17 cellular contexts compared by ENCODE assay signal in the genomic region with DNA sequence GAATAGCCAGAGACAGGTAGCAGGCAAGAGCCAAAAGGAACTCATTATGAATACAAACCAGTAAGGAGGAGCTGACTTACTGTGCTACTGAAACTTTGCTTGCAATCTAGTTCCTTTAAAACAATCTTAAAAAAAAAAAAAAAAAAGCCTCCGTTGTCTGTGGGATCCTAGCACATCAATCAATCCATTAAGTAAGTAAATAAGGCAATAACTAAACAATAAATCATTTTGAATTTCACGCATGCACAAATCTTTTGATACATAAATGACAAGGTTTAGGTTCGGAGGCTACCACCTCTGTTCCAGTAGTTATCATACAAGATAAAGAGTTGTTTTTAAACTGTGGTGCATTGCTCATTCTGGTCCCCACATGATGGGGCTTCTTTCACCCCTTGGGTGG.
DNase-seq lines count a peak whose midpoint lies in the region; ATAC-seq and TF ChIP-seq lines count a peak whose summit lies in the region.
"Had no signal": no experiment of that assay in that cellular context is flagged by ENCODE, and none has a peak within 500 bp of the region (broad histone marks: within the 10 kb centered on the region; RNA-seq: fewer than 3 reads in every experiment).

No MANE protein-coding gene starts in this region.

- H3K4me1 ChIP-seq in GM23338 (ENCODE audit: insufficient read depth) (peaks cover 48% of the 10 kb centered on the region), endodermal cell (ENCODE audit: control insufficient read depth, insufficient read depth, low read length) (peaks cover 12% of the 10 kb centered on the region), psoas muscle (peaks cover 25% of the 10 kb centered on the region), spleen (no peaks in the 10 kb centered on the region), esophagus muscularis mucosa (peaks cover 13 to 32% (median 27%) of the 10 kb centered on the region in 4 donors)
- H3K4me1 ChIP-seq: SJSA1 had no signal

- DNase-seq in GM23338 (ENCODE audit: low spot score), result no peak
- peak; percentile 52 for DNase-seq in NCI-H2081 treated with DMSO at 0.1 percent for 48 hours (lab: John Stamatoyannopoulos, UW)
- DNase-seq in endodermal cell, result no peak
- DNase-seq in psoas muscle, result no peak
- DNase-seq in spleen, result no peak
- no peak for DNase-seq in esophagus muscularis mucosa (ENCODE audit: extremely low spot score)
- DNase-seq: ACHN, AML-193, GDM1, MM.1S, NCI-H226, NCI-H526, PC-9 had no signal

- H3K27me3 Mint-ChIP-seq in GM23338 (ENCODE audit: insufficient read depth, low read depth, poor library complexity), result peaks cover 2% of the 10 kb centered on the region
- H3K27me3 Mint-ChIP-seq in endodermal cell (ENCODE audit: insufficient read depth), result no peaks in the 10 kb centered on the region

- peak overlapping the region; percentile 29; the same call in 1 of the 2 replicates for H3K4me2 ChIP-seq in GM23338
- H3K4me2 ChIP-seq: PC-9 had no signal

- H3K27me3 ChIP-seq in GM23338 (ENCODE audit: insufficient read depth), result no peaks in the 10 kb centered on the region
- H3K27me3 ChIP-seq in endodermal cell (ENCODE audit: control insufficient read depth, insufficient read depth, low read length, poor library complexity, severe bottlenecking), result no peaks in the 10 kb centered on the region
- H3K27me3 ChIP-seq in psoas muscle (ENCODE audit: insufficient read depth in 3 of 3, low read length in 2 of 3), result no peaks in the 10 kb centered on the region
- H3K27me3 ChIP-seq in spleen (replicated peaks in 1 of 7), result no peaks in the 10 kb centered on the region
- no peaks in the 10 kb centered on the region for H3K27me3 ChIP-seq in esophagus muscularis mucosa
- H3K27me3 ChIP-seq: SJSA1 had no signal

- no peaks in the 10 kb centered on the region for H4K20me1 ChIP-seq in GM23338 (replicated peaks; ENCODE audit: insufficient read depth)

- no peaks in the 10 kb centered on the region for H3K36me3 Mint-ChIP-seq in GM23338 (ENCODE audit: low read depth)
- no peaks in the 10 kb centered on the region for H3K36me3 Mint-ChIP-seq in endodermal cell (ENCODE audit: low read depth)
- H3K36me3 Mint-ChIP-seq: CD14-positive monocyte had no signal

- H3K9me2 ChIP-seq in GM23338 (ENCODE audit: insufficient read depth), result no peaks in the 10 kb centered on the region

- H2AFZ ChIP-seq in GM23338, result peak overlapping the region; percentile 29
- H2AFZ ChIP-seq: PC-9 had no signal

- WGBS in endodermal cell (ENCODE audit: insufficient coverage in 1 of 2, insufficient read length in 1 of 2), 2 experiments, result 76% methylated on average over 3 of the region's 3 CpGs; no CpG with 5 or more reads in 1 of the 2 experiments
- 44 to 63% (median 45%) methylated on average over 3 of the region's 3 CpGs for WGBS in psoas muscle, 3 donors
- 66 to 81% (median 73%) methylated on average over 3 of the region's 3 CpGs for WGBS in spleen, 5 donors
- 78% methylated on average over 3 of the region's 3 CpGs for WGBS in esophagus muscularis mucosa

- no peak for TF ChIP-seq POLR2A in spleen (IDR thresholded peaks at IDR 0.05)
- no peak for TF ChIP-seq POLR2A in esophagus muscularis mucosa (IDR thresholded peaks at IDR 0.05; ENCODE audit: low read depth)

- no peaks in the 10 kb centered on the region for H3F3A ChIP-seq in GM23338 (replicated peaks; ENCODE audit: low read depth)

- H3K9me3 Mint-ChIP-seq in GM23338 (no peaks in the 10 kb centered on the region), endodermal cell (no peaks in the 10 kb centered on the region)
- H3K9me3 Mint-ChIP-seq: CD14-positive monocyte had no signal

- H3K4me3 Mint-ChIP-seq in GM23338 (no peak overlapping the region), endodermal cell (no peak overlapping the region)
- H3K4me3 Mint-ChIP-seq: CD14-positive monocyte had no signal

- ATAC-seq in GM23338 (peak; percentile 25; the same call in 2 of the 3 replicates), psoas muscle (no peak), HG03460 (IDR thresholded peaks at IDR 0.05; ENCODE audit: unreplicated experiment) (no peak)
- ATAC-seq: GM12878 had no signal

- H3K9me3 ChIP-seq in endodermal cell (ENCODE audit: control insufficient read depth, low read length) (no peaks in the 10 kb centered on the region), psoas muscle (no peaks in the 10 kb centered on the region), spleen (no peaks in the 10 kb centered on the region), esophagus muscularis mucosa (no peaks in the 10 kb centered on the region)
- H3K9me3 ChIP-seq: SJSA1 had no signal

- TF ChIP-seq EP300 in esophagus muscularis mucosa (IDR thresholded peaks at IDR 0.05), result no peak

- peaks cover 52% of the 10 kb centered on the region for H3K4me1 Mint-ChIP-seq in GM23338
- H3K4me1 Mint-ChIP-seq in endodermal cell, result peaks cover 37% of the 10 kb centered on the region

- H3K27ac ChIP-seq in GM23338 (ENCODE audit: low read depth), result 0 out of 2 replicates have a peak overlapping the region, but pooled peaks have one; percentile 20
- peak overlapping the region; percentile 59 for H3K27ac ChIP-seq in endodermal cell (ENCODE audit: low read depth, low read length)
- no peak overlapping the region for H3K27ac ChIP-seq in psoas muscle
- H3K27ac ChIP-seq in spleen, result no peak overlapping the region
- no peak overlapping the region for H3K27ac ChIP-seq in esophagus muscularis mucosa (replicated peaks in 1 of 4)
- H3K27ac ChIP-seq: PC-9, SJSA1 had no signal

- no peak overlapping the region for H3K9ac ChIP-seq in endodermal cell (ENCODE audit: extremely low read depth, low read length, poor library complexity, severe bottlenecking)

- TF ChIP-seq CTCF in GM23338 (conservative IDR thresholded peaks at IDR 0.05; ENCODE audit: low read depth in 2 of 2) (no peak), endodermal cell (conservative IDR thresholded peaks at IDR 0.05) (no peak), psoas muscle (IDR thresholded peaks at IDR 0.05) (no peak), spleen (IDR thresholded peaks at IDR 0.05 in 8 of 11, conservative IDR thresholded peaks at IDR 0.05 in 3 of 11) (no peak), esophagus muscularis mucosa (IDR thresholded peaks at IDR 0.05) (no peak)

- no peaks in the 10 kb centered on the region for H3K36me3 ChIP-seq in GM23338 (ENCODE audit: insufficient read depth)
- no peaks in the 10 kb centered on the region for H3K36me3 ChIP-seq in endodermal cell (ENCODE audit: control insufficient read depth, insufficient read depth, low read length)
- no peaks in the 10 kb centered on the region for H3K36me3 ChIP-seq in psoas muscle (ENCODE audit: insufficient read depth in 1 of 2, low read depth in 1 of 2)
- H3K36me3 ChIP-seq in spleen, result no peaks in the 10 kb centered on the region
- H3K36me3 ChIP-seq in esophagus muscularis mucosa, result no peaks in the 10 kb centered on the region
- H3K36me3 ChIP-seq: SJSA1 had no signal

- H3K4me3 ChIP-seq in GM23338, result no peak overlapping the region
- H3K4me3 ChIP-seq in endodermal cell (ENCODE audit: low read length), result no peak overlapping the region
- H3K4me3 ChIP-seq in psoas muscle, result peak overlapping the region; percentile 17
- no peak overlapping the region for H3K4me3 ChIP-seq in spleen
- H3K4me3 ChIP-seq in esophagus muscularis mucosa, result no peak overlapping the region
- H3K4me3 ChIP-seq: GM12878, PC-9, SJSA1 had no signal

- intact Hi-C loops in psoas muscle (cut with DNase I), result loop anchor here in 1 of 2 donors (1.0 kb wide), 1 partner anchor 923 kb away; no protein-coding TSS in a partner anchor
- intact Hi-C loops in spleen (cut with DNase I; ENCODE audit: low total_unique reads), result no loop called here
- intact Hi-C loops in esophagus muscularis mucosa (cut with DNase I), result loop anchor here (5.0 kb wide), 1 partner anchor 1007 kb away; no protein-coding TSS in a partner anchor

- H3K27ac Mint-ChIP-seq in GM23338 (peak overlapping the region; percentile 38; the same call in 1 of the 2 replicates), endodermal cell (no peak overlapping the region)
- H3K27ac Mint-ChIP-seq: CD14-positive monocyte had no signal

- H3K79me2 ChIP-seq in GM23338 (replicated peaks; ENCODE audit: insufficient read depth), result no peaks in the 10 kb centered on the region

TF ChIP-seq in GM23338, 12 proteins besides CTCF, POLR2A, EP300 and RAD21 (continues in another document):
- TF ChIP-seq ETS1 (IDR thresholded peaks at IDR 0.05) (no peak), CREB1 (CRISPR knock-in tag; IDR thresholded peaks at IDR 0.05; ENCODE audit: low read depth) (no peak), STAT1 (IDR thresholded peaks at IDR 0.05; ENCODE audit: unreplicated experiment) (no peak), EZH2phosphoT487 (IDR thresholded peaks at IDR 0.05; ENCODE audit: unreplicated experiment) (no peak), EZH2 (IDR thresholded peaks at IDR 0.05; ENCODE audit: low read depth, unreplicated experiment) (no peak)

Comparison
In these comparisons a context has a peak if more than half of its experiments do, and no peak if none do; other contexts are left out.
1. H3K27ac ChIP-seq: peak in GM23338 (single experiment) and endodermal cell (single experiment); none in psoas muscle (single experiment), spleen (0 of 8) and esophagus muscularis mucosa (0 of 4).